ENCODE assay signal across 7 cellular contexts in the genomic region with DNA sequence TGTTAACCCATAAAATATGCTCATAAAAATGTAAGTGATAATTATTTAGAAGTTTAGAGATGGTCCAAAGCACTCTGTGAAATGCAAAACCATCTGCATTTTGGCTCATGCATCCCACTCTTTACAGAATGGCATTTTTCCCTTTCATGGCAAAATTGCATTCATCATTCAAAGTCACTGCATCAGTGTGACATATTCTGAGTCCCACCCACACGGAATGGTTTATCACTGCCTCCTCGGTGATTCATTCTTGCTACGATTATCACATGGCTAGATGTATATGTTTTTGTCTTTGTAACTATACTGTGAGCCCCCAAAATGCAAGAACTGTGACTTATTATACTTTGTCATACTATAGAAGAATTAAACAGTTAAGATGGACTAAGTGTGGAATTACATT.
"Had no signal": no experiment of that assay in that cellular context is flagged by ENCODE, and none has a peak within 500 bp of the region (broad histone marks: within the 10 kb centered on the region; RNA-seq: fewer than 3 reads in every experiment).

No MANE protein-coding gene starts in this region.

- ATAC-seq: HepG2 had no signal

- DNase-seq: IMR-90, KBM-7, KG1 had no signal

- FAIRE-seq: HepG2, HTR-8/SVneo had no signal

- H3K27ac ChIP-seq: HL-60, KMS-11 had no signal

- H3K4me2 ChIP-seq: KMS-11 had no signal

- H3K9ac ChIP-seq: KMS-11 had no signal
